Comparison of ENCODE assay signal across 14 cellular contexts in the genomic region with DNA sequence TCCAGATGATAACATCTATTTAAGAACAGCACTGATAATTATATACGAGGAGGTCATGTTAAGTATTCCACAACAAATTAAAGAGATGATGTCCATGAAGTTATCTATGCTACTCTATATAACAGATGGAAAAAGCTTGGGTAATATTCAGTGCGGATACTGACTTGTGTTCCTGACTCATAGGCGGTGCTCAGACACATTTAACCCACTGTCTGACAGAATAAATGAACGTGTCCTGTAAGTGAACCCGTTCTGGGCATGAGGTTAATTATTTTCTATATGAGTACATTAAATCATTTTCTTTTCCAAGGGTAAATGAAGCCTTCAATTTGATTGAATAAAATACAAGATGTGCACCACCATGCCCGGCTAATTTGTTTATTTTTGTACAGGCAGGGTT. TPM values are rescaled to one million over a fixed set of nuclear protein-coding genes. Genes with fewer than 3 reads are reported as not detected.
DNase-seq lines count a peak whose midpoint lies in the region; ATAC-seq, FAIRE-seq and TF ChIP-seq lines count a peak whose summit lies in the region.
"Not testable (repeated sequence)": the region's sequence is repeated elsewhere in the genome, so short reads cannot be mapped to it uniquely, and the experiment has no call there.
"Had no signal": no experiment of that assay in that cellular context is flagged by ENCODE, and none has a peak within 500 bp of the region (broad histone marks: within the 10 kb centered on the region; RNA-seq: fewer than 3 reads in every experiment).

No MANE protein-coding gene starts in this region.

- peak overlapping the region in 4 of 7 donors; percentile 20 to 59 (median 42) for H3K27ac Mint-ChIP-seq in CD14-positive monocyte
- H3K27ac Mint-ChIP-seq in activated naive CD4-positive, alpha-beta T cell treated with anti-CD3 and anti-CD28 coated beads, Interleukin-2, amount 50 U/mL, for 24 hours = peak overlapping the region; percentile 8
- H3K27ac Mint-ChIP-seq in progenitor cell of endocrine pancreas = not testable (repeated sequence)

- not testable (repeated sequence) for H2AFZ ChIP-seq in keratinocyte (ENCODE audit: control insufficient read depth, low read length)

- H3K4me1 ChIP-seq in RWPE2 (ENCODE audit: insufficient read depth, poor library complexity, severe bottlenecking); keratinocyte (ENCODE audit: control insufficient read depth, extremely low read depth, insufficient read depth, low read length): not testable (repeated sequence)

- H3K4me1 Mint-ChIP-seq in CD14-positive monocyte = peaks cover 19% of the 10 kb centered on the region
- H3K4me1 Mint-ChIP-seq in activated naive CD4-positive, alpha-beta T cell treated with anti-CD3 and anti-CD28 coated beads, Interleukin-2, amount 50 U/mL, for 24 hours = peaks cover 27% of the 10 kb centered on the region
- peaks cover 14% of the 10 kb centered on the region for H3K4me1 Mint-ChIP-seq in progenitor cell of endocrine pancreas (ENCODE audit: low read depth)

- not testable (repeated sequence) for H3K27ac ChIP-seq in RWPE2 (ENCODE audit: poor library complexity, severe bottlenecking); keratinocyte (ENCODE audit: control insufficient read depth, insufficient read depth, low read length)
- peak overlapping the region; percentile 9 for H3K27ac ChIP-seq in epithelial cell of prostate

- dilution Hi-C loops in keratinocyte (cut with MboI; ENCODE audit: extremely low pct_ligation_motif_present, low sequenced_read_pairs) = not testable (repeated sequence)

- peak; percentile 13 for FAIRE-seq in keratinocyte (lab: Jason Lieb, UNC)

- H3K4me2 ChIP-seq in keratinocyte (ENCODE audit: control insufficient read depth, extremely low read depth, insufficient read depth, low read depth, low read length) = not testable (repeated sequence)

- H3K9me3 ChIP-seq in RWPE2 (ENCODE audit: severe bottlenecking); keratinocyte (ENCODE audit: control insufficient read depth, low read depth, low read length): not testable (repeated sequence)

- not testable (repeated sequence) for H3K27me3 Mint-ChIP-seq in CD14-positive monocyte (ENCODE audit: low read depth in 3 of 3); activated naive CD4-positive, alpha-beta T cell treated with anti-CD3 and anti-CD28 coated beads, Interleukin-2, amount 50 U/mL, for 24 hours; progenitor cell of endocrine pancreas

- H3K36me3 Mint-ChIP-seq in CD14-positive monocyte; activated naive CD4-positive, alpha-beta T cell treated with anti-CD3 and anti-CD28 coated beads, Interleukin-2, amount 50 U/mL, for 24 hours; progenitor cell of endocrine pancreas (ENCODE audit: insufficient read depth): not testable (repeated sequence)

- not testable (repeated sequence) for H3K9me3 Mint-ChIP-seq in CD14-positive monocyte; activated naive CD4-positive, alpha-beta T cell treated with anti-CD3 and anti-CD28 coated beads, Interleukin-2, amount 50 U/mL, for 24 hours; progenitor cell of endocrine pancreas (ENCODE audit: low read depth)

- H3K9me1 ChIP-seq in keratinocyte (ENCODE audit: control insufficient read depth, extremely low read depth, insufficient read depth, low read length) = not testable (repeated sequence)

- H3K4me3 Mint-ChIP-seq in CD14-positive monocyte; activated naive CD4-positive, alpha-beta T cell treated with anti-CD3 and anti-CD28 coated beads, Interleukin-2, amount 50 U/mL, for 24 hours: not testable (repeated sequence)
- H3K4me3 Mint-ChIP-seq in progenitor cell of endocrine pancreas (ENCODE audit: low read depth) = peak overlapping the region; percentile 25

- not testable (repeated sequence) for TF ChIP-seq POLR2A in NB4 (IDR thresholded peaks at IDR 0.05; ENCODE audit: extremely low read depth, insufficient read length)

- intact Hi-C loops in CD14-positive monocyte (cut with micrococcal nuclease) = not testable (repeated sequence)

- not testable (repeated sequence) for H3K36me3 ChIP-seq in RWPE2 (ENCODE audit: low read depth); keratinocyte (ENCODE audit: control insufficient read depth in 2 of 2, extremely low read depth in 1 of 2, insufficient read depth in 2 of 2, low read length in 2 of 2)

- TF ChIP-seq CTCF in CD14-positive monocyte (IDR thresholded peaks at IDR 0.05); NB4 (IDR thresholded peaks at IDR 0.05; ENCODE audit: low read depth, low read length); RWPE2 (IDR thresholded peaks at IDR 0.05; ENCODE audit: poor library complexity, severe bottlenecking); keratinocyte (optimal IDR thresholded peaks at IDR 0.05 in 1 of 3, IDR thresholded peaks at IDR 0.05 in 1 of 3, conservative IDR thresholded peaks at IDR 0.05 in 1 of 3; ENCODE audit: extremely low read depth in 1 of 3, insufficient read depth in 2 of 3, low read length in 3 of 3); progenitor cell of endocrine pancreas (IDR thresholded peaks at IDR 0.05; ENCODE audit: unreplicated experiment): not testable (repeated sequence)

- not testable (repeated sequence) for DNase-seq in CD14-positive monocyte (ENCODE audit: low spot score); RWPE2 (ENCODE audit: low spot score); epithelial cell of prostate (ENCODE audit: low read depth, low spot score); keratinocyte (ENCODE audit: low read depth, low spot score); progenitor cell of endocrine pancreas (ENCODE audit: low spot score, unreplicated experiment)
- DNase-seq in HCEC 1CT (peak; percentile 32), NB4 (ENCODE audit: low read depth) (peak; percentile 63)

- peak overlapping the region; percentile 22 for H3K4me3 ChIP-seq in NB4 (ENCODE audit: low read depth, low read length)
- not testable (repeated sequence) for H3K4me3 ChIP-seq in RWPE2 (ENCODE audit: severe bottlenecking); keratinocyte (ENCODE audit: control insufficient read depth in 2 of 3, extremely low read depth in 1 of 3, insufficient read depth in 2 of 3, low read depth in 1 of 3, low read length in 3 of 3)

- not testable (repeated sequence) for H3K9ac ChIP-seq in keratinocyte (ENCODE audit: control insufficient read depth, extremely low read depth, insufficient read depth, low read length)

- H4K20me1 ChIP-seq in keratinocyte (ENCODE audit: control insufficient read depth, extremely low read depth, insufficient read depth, low read length) = not testable (repeated sequence)

- ATAC-seq in RWPE2 (ENCODE audit: low read depth) = peak; percentile 32; the same call in 1 of the 3 replicates

- not testable (repeated sequence) for H3K79me2 ChIP-seq in keratinocyte (ENCODE audit: control insufficient read depth, insufficient read depth, low read length)

- not testable (repeated sequence) for H3K27me3 ChIP-seq in RWPE2 (ENCODE audit: insufficient read depth, poor library complexity, severe bottlenecking); keratinocyte (ENCODE audit: control insufficient read depth, extremely low read depth, insufficient read depth, low read length)

RNA-seq across cellular contexts. Expression of a gene that starts 31.7 kb away (rescaled TPM):
- polyA plus RNA-seq in CD14-positive monocyte (not detected), keratinocyte (0.31 to 1.7 TPM in 2 of 3 replicates, not detected in the other)
- 0.90 TPM for polyA plus RNA-seq in keratinocyte (2011; ENCODE audit: low read depth)
- polyA plus RNA-seq in keratinocyte (2011; cell fraction: cytosol; rRNA removed) = 0.06 TPM in 1 of 2 replicates, not detected in the other
- polyA plus RNA-seq in keratinocyte (2011; cell fraction: nucleus; rRNA removed) = 0.27 and 1.00 TPM in 2 replicates
- 1.4 TPM in 1 of 2 replicates, not detected in the other for polyA plus RNA-seq in keratinocyte (2012; ENCODE audit: low replicate concordance)
- not detected in 3 replicates for polyA minus RNA-seq in keratinocyte
- not detected for polyA minus RNA-seq in keratinocyte (2011; cell fraction: cytosol; rRNA and poly(A)+ RNA removed)
- not detected in 2 replicates for polyA minus RNA-seq in keratinocyte (2011; cell fraction: nucleus; rRNA and poly(A)+ RNA removed)
- not detected in 2 replicates for total RNA-seq in progenitor cell of endocrine pancreas
- total RNA-seq: Caco-2, gastrocnemius medialis, left cardiac atrium, NCI-H460, pulmonary artery endothelial cell, tibial nerve had no signal

RNA-seq across cellular contexts. Expression of a gene that starts 46.0 kb away (rescaled TPM):
- polyA plus RNA-seq in CD14-positive monocyte (10 to 100 TPM; 16.6 to 17.9 TPM), keratinocyte (11.7 to 15.7 TPM (median 14.6 TPM) in 3 replicates)
- 2.2 TPM for polyA plus RNA-seq in keratinocyte (2011; ENCODE audit: low read depth)
- polyA plus RNA-seq in keratinocyte (2011; cell fraction: cytosol; rRNA removed) = 8.4 and 10.4 TPM in 2 replicates
- 11.0 and 14.0 TPM in 2 replicates for polyA plus RNA-seq in keratinocyte (2011; cell fraction: nucleus; rRNA removed)
- polyA plus RNA-seq in keratinocyte (2012; ENCODE audit: low replicate concordance) = 2.6 and 13.7 TPM in 2 replicates
- 10.2 to 18.0 TPM (median 14.4 TPM) in 3 replicates for polyA minus RNA-seq in keratinocyte
- 13.2 TPM for polyA minus RNA-seq in keratinocyte (2011; cell fraction: cytosol; rRNA and poly(A)+ RNA removed)
- polyA minus RNA-seq in keratinocyte (2011; cell fraction: nucleus; rRNA and poly(A)+ RNA removed) = 6.6 and 7.6 TPM in 2 replicates
- 36.1 and 36.6 TPM in 2 replicates for total RNA-seq in progenitor cell of endocrine pancreas
